8 cellular contexts compared by ENCODE assay signal in genomic region chr3:129015388-129016105, GRCh38. TPM values are rescaled to one million over a fixed set of nuclear protein-coding genes. Genes with fewer than 3 reads are reported as not detected.
DNase-seq lines count a peak whose midpoint lies in the region; ATAC-seq and TF ChIP-seq lines count a peak whose summit lies in the region.

No MANE protein-coding gene starts in this region.

- no peaks in the 10 kb centered on the region for H3K9me3 Mint-ChIP-seq in activated T-helper 17 cell treated with anti-CD3 and anti-CD28 coated beads, Interleukin-2, amount 50 U/mL, for 72 hours

- peaks cover 15% of the 10 kb centered on the region for H3K4me1 Mint-ChIP-seq in activated T-helper 17 cell treated with anti-CD3 and anti-CD28 coated beads, Interleukin-2, amount 50 U/mL, for 72 hours

- intact Hi-C loops in left lung (cut with DNase I) (no loop called here), stomach (cut with DNase I; ENCODE audit: low total_unique reads) (no loop called here)

- CTCF ChIA-PET in RWPE1 (lab: Yijun Ruan, JAX), result interaction anchor here (0.6 to 2.7 kb wide), 9 partner anchors 9 to 258 kb away, joined by 3 to 21 read pairs (median 3); partner anchors contain the start of gene CFAP92

- TF ChIP-seq EP300 in stomach (IDR thresholded peaks at IDR 0.05), result no peak

- TF ChIP-seq POLR2A in stomach (IDR thresholded peaks at IDR 0.05), result no peak

- POLR2A ChIA-PET in RWPE1 (lab: Yijun Ruan, JAX; ENCODE audit: low non-redundant PET), result no interaction called here

- peak; percentile 68 for ATAC-seq in activated T-helper 17 cell treated with anti-CD3 and anti-CD28 coated beads, Interleukin-2, amount 50 U/mL, for 72 hours (replicated peaks)
- ATAC-seq in left lung (peak; percentile 50), HG02840 (IDR thresholded peaks at IDR 0.05; ENCODE audit: low FRiP score, unreplicated experiment) (no peak)

- H3K4me3 Mint-ChIP-seq in activated T-helper 17 cell treated with anti-CD3 and anti-CD28 coated beads, Interleukin-2, amount 50 U/mL, for 72 hours, result peak overlapping the region; percentile 75

- H3K27ac ChIP-seq in left lung (peak overlapping the region; percentile 55 to 77), stomach (peak overlapping the region; percentile 45 to 70 (median 67)), RWPE1 (no peak overlapping the region)

- H3K36me3 ChIP-seq in left lung (no peaks in the 10 kb centered on the region), stomach (no peaks in the 10 kb centered on the region)

- peaks cover 18 to 26% of the 10 kb centered on the region in 2 donors for H3K4me1 ChIP-seq in left lung
- H3K4me1 ChIP-seq in stomach, result peaks cover 13 to 32% (median 27%) of the 10 kb centered on the region in 4 donors

- H3K36me3 Mint-ChIP-seq in activated T-helper 17 cell treated with anti-CD3 and anti-CD28 coated beads, Interleukin-2, amount 50 U/mL, for 72 hours (ENCODE audit: low read depth), result no peaks in the 10 kb centered on the region

- WGBS in stomach, 5 donors, result 66 to 77% (median 74%) methylated on average over 19 of the region's 19 CpGs

- TF ChIP-seq CTCF in left lung (IDR thresholded peaks at IDR 0.05), result no peak
- TF ChIP-seq CTCF in stomach (IDR thresholded peaks at IDR 0.05), result no peak
- TF ChIP-seq CTCF in RWPE1 (conservative IDR thresholded peaks at IDR 0.05; ENCODE audit: low read depth), result no peak

- peak overlapping the region; percentile 95 for H3K27ac Mint-ChIP-seq in activated T-helper 17 cell treated with anti-CD3 and anti-CD28 coated beads, Interleukin-2, amount 50 U/mL, for 72 hours

- H3K9me3 ChIP-seq in left lung (no peaks in the 10 kb centered on the region), stomach (no peaks in the 10 kb centered on the region)

- DNase-seq in NOMO-1 treated with DMSO at 0.1 percent for 48 hours (lab: John Stamatoyannopoulos, UW; ENCODE audit: unreplicated experiment) (peak; percentile 35), left lung (peak in 1 of 2 donors; percentile 78), stomach (no peak), NCI-H2081 treated with DMSO at 0.1 percent for 48 hours (lab: John Stamatoyannopoulos, UW) (no peak), RWPE1 (ENCODE audit: low spot score) (no peak), cerebellum (ENCODE audit: low spot score) (no peak)

- H3K27me3 ChIP-seq in left lung (no peaks in the 10 kb centered on the region), stomach (no peaks in the 10 kb centered on the region)

- H3K4me3 ChIP-seq in left lung (no peak overlapping the region), stomach (no peak overlapping the region)

- H3K27me3 Mint-ChIP-seq in activated T-helper 17 cell treated with anti-CD3 and anti-CD28 coated beads, Interleukin-2, amount 50 U/mL, for 72 hours, result no peaks in the 10 kb centered on the region

RNA-seq across cellular contexts. Expression of gene EFCC1, which starts 14.4 kb away (rescaled TPM):
- total RNA-seq in activated T-helper 17 cell treated with anti-CD3 and anti-CD28 coated beads, Interleukin-2, amount 50 U/mL, for 72 hours, result not detected
- total RNA-seq in left lung, result 1 to 10 TPM; 2.7 to 4.9 TPM
- total RNA-seq in stomach, result 10 to 100 TPM in 3 of 5 donors, 1 to 10 TPM in 2; 1.0 to 13.9 (median 10.3) TPM
- 10 to 100 TPM in 1 of 3 donors, 1 to 10 TPM in 2; 3.4 to 10.7 (median 8.2) TPM for polyA plus RNA-seq in stomach
- total RNA-seq in cerebellum, result 1.6 TPM

RNA-seq across cellular contexts. Expression of gene CFAP92, which starts 21.7 kb away (rescaled TPM):
- total RNA-seq in activated T-helper 17 cell treated with anti-CD3 and anti-CD28 coated beads, Interleukin-2, amount 50 U/mL, for 72 hours, result under 1 TPM in 1 of 2 donors, not detected in 1; 0.50 TPM
- 1 to 10 TPM; 1.7 to 2.1 TPM for total RNA-seq in left lung
- total RNA-seq in stomach, result 10 to 100 TPM in 1 of 5 donors, 1 to 10 TPM in 3, under 1 TPM in 1; 0.87 to 13.4 (median 5.2) TPM
- polyA plus RNA-seq in stomach, result 1 to 10 TPM in 1 of 3 donors, under 1 TPM in 2; 0.50 to 2.7 (median 0.70) TPM
- total RNA-seq in cerebellum, result 2.5 TPM

RNA-seq across cellular contexts. Expression of gene GP9, which starts 45.0 kb away (rescaled TPM):
- not detected for total RNA-seq in activated T-helper 17 cell treated with anti-CD3 and anti-CD28 coated beads, Interleukin-2, amount 50 U/mL, for 72 hours
- total RNA-seq in left lung (1 to 10 TPM in 1 of 2 donors, not detected in 1; 1.1 TPM), stomach (not detected), cerebellum (not detected)
- polyA plus RNA-seq in stomach, result not detected
